ENCODE assay signal across 15 cellular contexts in the genomic region with DNA sequence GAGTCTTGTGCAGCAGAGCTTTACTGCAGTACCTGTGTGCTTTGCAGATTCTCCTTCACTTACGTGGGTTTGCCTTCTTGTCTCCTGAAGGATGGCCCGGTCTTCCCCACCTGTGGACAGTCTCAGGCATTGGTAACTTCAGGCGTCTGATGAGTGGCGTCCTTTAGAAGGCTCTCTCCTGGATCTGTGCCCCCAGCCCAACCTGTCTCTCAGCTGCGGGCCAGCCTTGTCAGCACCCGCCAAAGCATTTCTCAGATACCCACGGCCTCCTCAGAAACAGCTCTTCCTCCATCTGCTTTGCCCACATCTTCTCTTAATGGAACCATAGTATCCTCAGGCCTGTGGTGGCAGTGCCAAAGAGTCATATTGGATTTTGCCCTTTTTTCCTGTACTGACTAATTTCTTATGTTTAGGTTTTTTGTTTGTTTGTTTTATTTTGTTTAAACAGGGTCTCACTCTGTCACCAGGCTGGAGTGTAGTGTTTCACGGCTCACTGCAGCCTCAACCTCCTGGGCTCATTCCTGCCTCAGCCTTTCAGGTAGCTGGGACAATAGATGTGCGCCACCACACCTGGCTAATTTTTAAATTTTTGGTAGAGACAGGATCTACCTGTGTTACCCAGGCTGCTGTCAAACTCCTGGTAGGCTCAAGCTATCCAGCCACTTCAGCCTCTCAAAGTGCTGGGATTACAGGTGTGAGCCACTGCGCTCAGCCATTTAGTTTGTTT.
DNase-seq lines count a peak whose midpoint lies in the region; ATAC-seq and TF ChIP-seq lines count a peak whose summit lies in the region.
"Had no signal": no experiment of that assay in that cellular context is flagged by ENCODE, and none has a peak within 500 bp of the region (broad histone marks: within the 10 kb centered on the region; RNA-seq: fewer than 3 reads in every experiment).

No MANE protein-coding gene starts in this region.

- H3K4me3 Mint-ChIP-seq in GM23338 (no peak overlapping the region), WTC11 (no peak overlapping the region), nephron progenitor cell (no peak overlapping the region)

- DNase-seq in NCI-H2107 treated with DMSO at 0.1 percent for 48 hours (lab: John Stamatoyannopoulos, UW; ENCODE audit: unreplicated experiment): peak; percentile 45
- no peak for DNase-seq in NCI-H2107 (lab: John Stamatoyannopoulos, UW)
- no peak for DNase-seq in GM23338 (ENCODE audit: low spot score)
- no peak for DNase-seq in WTC11 (ENCODE audit: low spot score)
- no peak for DNase-seq in nephron progenitor cell
- no peak for DNase-seq in RKO (ENCODE audit: low spot score)
- no peak for DNase-seq in hypothalamus (lab: John Stamatoyannopoulos, UW)
- no peak for DNase-seq in midbrain (lab: John Stamatoyannopoulos, UW)
- DNase-seq: Caco-2, GDM1, NCI-H1092, NCI-H187, NCI-H2227 treated with DMSO at 0.1 percent for 48 hours had no signal

- peaks cover 13% of the 10 kb centered on the region for H3K27me3 Mint-ChIP-seq in GM23338 (ENCODE audit: insufficient read depth, low read depth, poor library complexity)
- no peaks in the 10 kb centered on the region for H3K27me3 Mint-ChIP-seq in WTC11 (ENCODE audit: low read depth)
- H3K27me3 Mint-ChIP-seq in nephron progenitor cell (ENCODE audit: low read depth, poor library complexity): no peaks in the 10 kb centered on the region

- no peaks in the 10 kb centered on the region for H3F3A ChIP-seq in GM23338 (replicated peaks; ENCODE audit: low read depth)

- peaks cover 3% of the 10 kb centered on the region; the same call in 1 of the 3 replicates for H3K36me3 Mint-ChIP-seq in GM23338 (ENCODE audit: low read depth)
- no peaks in the 10 kb centered on the region for H3K36me3 Mint-ChIP-seq in WTC11
- peaks cover 10% of the 10 kb centered on the region for H3K36me3 Mint-ChIP-seq in nephron progenitor cell (ENCODE audit: low read depth)

- no peaks in the 10 kb centered on the region for H3K27me3 ChIP-seq in GM23338 (ENCODE audit: insufficient read depth)

- POLR2A ChIA-PET in WTC11 (lab: Charles Lee): interaction anchor here (1.0 kb wide), 1 partner anchor 147 kb away, joined by 3 read pairs; no protein-coding TSS in a partner anchor

- no peaks in the 10 kb centered on the region for H3K9me3 Mint-ChIP-seq in GM23338
- H3K9me3 Mint-ChIP-seq in WTC11: no peaks in the 10 kb centered on the region
- H3K9me3 Mint-ChIP-seq in nephron progenitor cell: no peaks in the 10 kb centered on the region

- H3K4me2 ChIP-seq in GM23338: no peak overlapping the region
- H3K4me2 ChIP-seq: KMS-11 had no signal

- no peak overlapping the region for H3K4me3 ChIP-seq in GM23338

- H3K27ac Mint-ChIP-seq in GM23338 (peak overlapping the region; percentile 81), WTC11 (peak overlapping the region; percentile 55), nephron progenitor cell (peak overlapping the region; percentile 97)

- CTCF ChIA-PET in WTC11 (lab: Charles Lee): no interaction called here

- peaks cover 19% of the 10 kb centered on the region for H4K20me1 ChIP-seq in GM23338 (replicated peaks; ENCODE audit: insufficient read depth)

- H3K4me1 Mint-ChIP-seq in GM23338 (peaks cover 73% of the 10 kb centered on the region), WTC11 (peaks cover 69% of the 10 kb centered on the region), nephron progenitor cell (peaks cover 69% of the 10 kb centered on the region)

- ATAC-seq in GM23338: peak; percentile 9; the same call in 1 of the 3 replicates
- no peak; the same call in 1 of the 2 replicates for ATAC-seq in WTC11

- TF ChIP-seq CTCF in GM23338 (conservative IDR thresholded peaks at IDR 0.05; ENCODE audit: low read depth in 2 of 2) (no peak), WTC11 (IDR thresholded peaks at IDR 0.05) (no peak), nephron progenitor cell (IDR thresholded peaks at IDR 0.05) (no peak)

- no peaks in the 10 kb centered on the region for H3K9me2 ChIP-seq in GM23338 (ENCODE audit: insufficient read depth)

- H3K27ac ChIP-seq in GM23338 (ENCODE audit: low read depth): peak overlapping the region; percentile 28; the same call in 1 of the 2 replicates
- H3K27ac ChIP-seq: C4-2B, KMS-11 had no signal

- H3K4me1 ChIP-seq in GM23338 (ENCODE audit: insufficient read depth): peaks cover 30% of the 10 kb centered on the region
- H3K4me1 ChIP-seq: Caco-2 had no signal

- no peak overlapping the region for H2AFZ ChIP-seq in GM23338

- no peaks in the 10 kb centered on the region for H3K36me3 ChIP-seq in GM23338 (ENCODE audit: insufficient read depth)

- H3K79me2 ChIP-seq in GM23338 (replicated peaks; ENCODE audit: insufficient read depth): peaks cover 100% of the 10 kb centered on the region

TF ChIP-seq in GM23338, 12 proteins besides CTCF, POLR2A, EP300 and RAD21 (continues in another document):
- TF ChIP-seq EZH2 (IDR thresholded peaks at IDR 0.05; ENCODE audit: low read depth, unreplicated experiment) (no peak), ZNF114 (CRISPR knock-in tag; IDR thresholded peaks at IDR 0.05) (no peak), EZH2phosphoT487 (IDR thresholded peaks at IDR 0.05; ENCODE audit: unreplicated experiment) (no peak), POLR2AphosphoS5 (IDR thresholded peaks at IDR 0.05; ENCODE audit: low read depth) (no peak), CREB1 (CRISPR knock-in tag; IDR thresholded peaks at IDR 0.05; ENCODE audit: low read depth) (no peak)
- TF ChIP-seq, protein P1, sequence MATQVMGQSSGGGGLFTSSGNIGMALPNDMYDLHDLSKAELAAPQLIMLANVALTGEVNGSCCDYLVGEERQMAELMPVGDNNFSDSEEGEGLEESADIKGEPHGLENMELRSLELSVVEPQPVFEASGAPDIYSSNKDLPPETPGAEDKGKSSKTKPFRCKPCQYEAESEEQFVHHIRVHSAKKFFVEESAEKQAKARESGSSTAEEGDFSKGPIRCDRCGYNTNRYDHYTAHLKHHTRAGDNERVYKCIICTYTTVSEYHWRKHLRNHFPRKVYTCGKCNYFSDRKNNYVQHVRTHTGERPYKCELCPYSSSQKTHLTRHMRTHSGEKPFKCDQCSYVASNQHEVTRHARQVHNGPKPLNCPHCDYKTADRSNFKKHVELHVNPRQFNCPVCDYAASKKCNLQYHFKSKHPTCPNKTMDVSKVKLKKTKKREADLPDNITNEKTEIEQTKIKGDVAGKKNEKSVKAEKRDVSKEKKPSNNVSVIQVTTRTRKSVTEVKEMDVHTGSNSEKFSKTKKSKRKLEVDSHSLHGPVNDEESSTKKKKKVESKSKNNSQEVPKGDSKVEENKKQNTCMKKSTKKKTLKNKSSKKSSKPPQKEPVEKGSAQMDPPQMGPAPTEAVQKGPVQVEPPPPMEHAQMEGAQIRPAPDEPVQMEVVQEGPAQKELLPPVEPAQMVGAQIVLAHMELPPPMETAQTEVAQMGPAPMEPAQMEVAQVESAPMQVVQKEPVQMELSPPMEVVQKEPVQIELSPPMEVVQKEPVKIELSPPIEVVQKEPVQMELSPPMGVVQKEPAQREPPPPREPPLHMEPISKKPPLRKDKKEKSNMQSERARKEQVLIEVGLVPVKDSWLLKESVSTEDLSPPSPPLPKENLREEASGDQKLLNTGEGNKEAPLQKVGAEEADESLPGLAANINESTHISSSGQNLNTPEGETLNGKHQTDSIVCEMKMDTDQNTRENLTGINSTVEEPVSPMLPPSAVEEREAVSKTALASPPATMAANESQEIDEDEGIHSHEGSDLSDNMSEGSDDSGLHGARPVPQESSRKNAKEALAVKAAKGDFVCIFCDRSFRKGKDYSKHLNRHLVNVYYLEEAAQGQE (IDR thresholded peaks at IDR 0.05; ENCODE audit: unreplicated experiment): no peak

TF ChIP-seq in WTC11, 78 proteins besides CTCF, POLR2A, EP300 and RAD21 (continues in another document):
- TF ChIP-seq IRF2 (CRISPR knock-in tag; IDR thresholded peaks at IDR 0.05; ENCODE audit: borderline replicate concordance, low read depth) (no peak), FOXJ3 (CRISPR knock-in tag; IDR thresholded peaks at IDR 0.05; ENCODE audit: borderline replicate concordance) (no peak), ZSCAN18 (CRISPR knock-in tag; IDR thresholded peaks at IDR 0.05) (no peak), TEAD4 (CRISPR knock-in tag; IDR thresholded peaks at IDR 0.05) (no peak), CBFB (CRISPR knock-in tag; IDR thresholded peaks at IDR 0.05; ENCODE audit: low read depth) (no peak), ZNF232 (CRISPR knock-in tag; IDR thresholded peaks at IDR 0.05) (no peak), MYBL2 (CRISPR knock-in tag; IDR thresholded peaks at IDR 0.05) (no peak), FOXK1 (CRISPR knock-in tag; IDR thresholded peaks at IDR 0.05) (no peak), NFYB (CRISPR knock-in tag; conservative IDR thresholded peaks at IDR 0.05; ENCODE audit: low read depth) (no peak)
- TF ChIP-seq, protein P2, sequence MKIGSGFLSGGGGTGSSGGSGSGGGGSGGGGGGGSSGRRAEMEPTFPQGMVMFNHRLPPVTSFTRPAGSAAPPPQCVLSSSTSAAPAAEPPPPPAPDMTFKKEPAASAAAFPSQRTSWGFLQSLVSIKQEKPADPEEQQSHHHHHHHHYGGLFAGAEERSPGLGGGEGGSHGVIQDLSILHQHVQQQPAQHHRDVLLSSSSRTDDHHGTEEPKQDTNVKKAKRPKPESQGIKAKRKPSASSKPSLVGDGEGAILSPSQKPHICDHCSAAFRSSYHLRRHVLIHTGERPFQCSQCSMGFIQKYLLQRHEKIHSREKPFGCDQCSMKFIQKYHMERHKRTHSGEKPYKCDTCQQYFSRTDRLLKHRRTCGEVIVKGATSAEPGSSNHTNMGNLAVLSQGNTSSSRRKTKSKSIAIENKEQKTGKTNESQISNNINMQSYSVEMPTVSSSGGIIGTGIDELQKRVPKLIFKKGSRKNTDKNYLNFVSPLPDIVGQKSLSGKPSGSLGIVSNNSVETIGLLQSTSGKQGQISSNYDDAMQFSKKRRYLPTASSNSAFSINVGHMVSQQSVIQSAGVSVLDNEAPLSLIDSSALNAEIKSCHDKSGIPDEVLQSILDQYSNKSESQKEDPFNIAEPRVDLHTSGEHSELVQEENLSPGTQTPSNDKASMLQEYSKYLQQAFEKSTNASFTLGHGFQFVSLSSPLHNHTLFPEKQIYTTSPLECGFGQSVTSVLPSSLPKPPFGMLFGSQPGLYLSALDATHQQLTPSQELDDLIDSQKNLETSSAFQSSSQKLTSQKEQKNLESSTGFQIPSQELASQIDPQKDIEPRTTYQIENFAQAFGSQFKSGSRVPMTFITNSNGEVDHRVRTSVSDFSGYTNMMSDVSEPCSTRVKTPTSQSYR (CRISPR knock-in tag; IDR thresholded peaks at IDR 0.05): no peak
